Comparison of ENCODE assay signal across 8 cellular contexts in genomic region chr7:64314493-64315020, GRCh38. TPM values are rescaled to one million over a fixed set of nuclear protein-coding genes. Genes with fewer than 3 reads are reported as not detected.
DNase-seq lines count a peak whose midpoint lies in the region; ATAC-seq and TF ChIP-seq lines count a peak whose summit lies in the region.

No MANE protein-coding gene starts in this region.

- no peaks in the 10 kb centered on the region for H3K79me1 ChIP-seq in neuronal stem cell (ENCODE audit: low read depth, low read length)

- no peak overlapping the region for H3K4ac ChIP-seq in neuronal stem cell (ENCODE audit: low read length)

- H2BK12ac ChIP-seq in neuronal stem cell (ENCODE audit: low read length) = no peak overlapping the region

- H3K4me3 ChIP-seq in choroid plexus epithelial cell (ENCODE audit: low read depth, low read length) = peak overlapping the region; percentile 74
- H3K4me3 ChIP-seq in neuronal stem cell (ENCODE audit: low read length in 2 of 2) = peak overlapping the region; percentile 38 to 76

- no peaks in the 10 kb centered on the region for H3K36me3 ChIP-seq in neuronal stem cell (replicated peaks in 1 of 2; ENCODE audit: control insufficient read depth in 2 of 2, insufficient read depth in 2 of 2, low read length in 2 of 2)

- no peak for TF ChIP-seq CTCF in choroid plexus epithelial cell (conservative IDR thresholded peaks at IDR 0.05; ENCODE audit: low read depth, low read length)

- DNase-seq in COLO668 (lab: John Stamatoyannopoulos, UW; ENCODE audit: unreplicated experiment) (peak; percentile 34), NCI-H69 (lab: John Stamatoyannopoulos, UW) (peak; percentile 27), choroid plexus epithelial cell (ENCODE audit: low read depth) (peak; percentile 4), neuronal stem cell (ENCODE audit: low spot score) (no peak), NCI-H2171 (lab: John Stamatoyannopoulos, UW) (no peak), DMS79 (lab: John Stamatoyannopoulos, UW) (no peak)
- no peak for DNase-seq in stimulated activated CD4-positive, alpha-beta T cell treated with anti-CD3 and anti-CD28 coated beads, Interleukin-4, amount 100 ng/mL, for 4 hours

- peak overlapping the region; percentile 75 for H2AFZ ChIP-seq in neuronal stem cell (ENCODE audit: low read length)

- H4K91ac ChIP-seq in neuronal stem cell (ENCODE audit: low read depth, low read length, poor library complexity) = no peak overlapping the region

- H2BK5ac ChIP-seq in neuronal stem cell (ENCODE audit: low read length) = no peak overlapping the region

- H2BK15ac ChIP-seq in neuronal stem cell (ENCODE audit: low read length) = no peak overlapping the region

- H2BK120ac ChIP-seq in neuronal stem cell (ENCODE audit: low read depth, low read length) = no peak overlapping the region

- H2AK5ac ChIP-seq in neuronal stem cell (ENCODE audit: low read depth, low read length) = no peak overlapping the region

- H3K27me3 ChIP-seq in neuronal stem cell (ENCODE audit: control insufficient read depth in 3 of 3, insufficient read depth in 3 of 3, low read depth in 1 of 3, low read length in 3 of 3) = no peaks in the 10 kb centered on the region

- no peak overlapping the region for H4K8ac ChIP-seq in neuronal stem cell (ENCODE audit: low read depth, low read length)

- no peak overlapping the region for H3K18ac ChIP-seq in neuronal stem cell (ENCODE audit: low read length)

- no peak overlapping the region for H3K27ac ChIP-seq in neuronal stem cell (replicated peaks; ENCODE audit: low read length)

- ATAC-seq in GM18517 (IDR thresholded peaks at IDR 0.05; ENCODE audit: unreplicated experiment) = no peak

- no CpG with 5 or more reads among the region's 14 CpGs for WGBS in neuronal stem cell (ENCODE audit: extremely low coverage in 2 of 2, insufficient read length in 2 of 2, insufficient replicate concordance in 1 of 2), 2 donors

- no peak overlapping the region for H3K23ac ChIP-seq in neuronal stem cell (ENCODE audit: low read depth, low read length, poor library complexity)

- H3K4me2 ChIP-seq in neuronal stem cell (ENCODE audit: insufficient read depth, low read length, poor library complexity, severe bottlenecking) = no peak overlapping the region

- H3K14ac ChIP-seq in neuronal stem cell (ENCODE audit: low read length) = no peak overlapping the region

- H3K4me1 ChIP-seq in neuronal stem cell (ENCODE audit: control insufficient read depth in 2 of 2, insufficient read depth in 1 of 2, low read depth in 1 of 2, low read length in 2 of 2) = no peaks in the 10 kb centered on the region

- no peak overlapping the region for H3K9ac ChIP-seq in neuronal stem cell (ENCODE audit: low read depth, low read length, poor library complexity)

- peaks cover 0 to 25% of the 10 kb centered on the region in 2 donors for H3K9me3 ChIP-seq in neuronal stem cell (replicated peaks in 1 of 2; ENCODE audit: control insufficient read depth in 2 of 2, insufficient read depth in 1 of 2, low read depth in 1 of 2, low read length in 2 of 2)

RNA-seq across cellular contexts. Expression of gene ZNF736, which starts 0.8 kb away (rescaled TPM):
- 0.28 TPM for polyA plus RNA-seq in neuronal stem cell (2013, experiment 1 of 2)
- 0.29 TPM for polyA plus RNA-seq in neuronal stem cell (2013, experiment 2 of 2)

Comparison
In these comparisons a context has a peak if more than half of its experiments do, and no peak if none do; other contexts are left out.
1. DNase-seq: peak in COLO668 (single experiment), NCI-H69 (single experiment) and choroid plexus epithelial cell (single experiment); none in neuronal stem cell (single experiment), NCI-H2171 (single experiment), stimulated activated CD4-positive, alpha-beta T cell treated with anti-CD3 and anti-CD28 coated beads, Interleukin-4, amount 100 ng/mL, for 4 hours (0 of 2) and DMS79 (single experiment).